ENCODE assay signal across 15 cellular contexts in the genomic region with DNA sequence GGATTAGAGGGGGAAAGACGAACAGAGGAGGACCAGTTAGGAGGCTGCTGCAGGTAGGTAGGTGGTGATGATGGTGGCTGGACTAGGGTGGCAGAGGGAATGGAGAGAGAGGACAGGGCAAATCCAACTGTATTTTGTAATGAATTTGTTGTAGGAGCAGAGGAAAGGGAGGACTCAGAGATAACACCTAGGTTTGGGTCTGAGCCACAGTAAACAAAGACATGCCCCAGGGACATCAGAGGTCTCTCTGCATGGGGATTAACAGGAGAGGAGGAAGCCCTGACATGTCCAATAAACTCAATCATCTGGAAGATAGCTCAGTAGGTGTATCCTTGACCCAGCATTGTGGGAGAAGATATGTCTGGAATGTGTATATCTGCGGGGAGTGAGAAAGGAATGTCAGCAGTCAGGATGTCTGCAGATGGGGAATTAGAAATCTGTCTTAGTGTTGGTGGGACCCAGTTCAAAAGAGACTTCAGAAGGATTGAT. TPM values are rescaled to one million over a fixed set of nuclear protein-coding genes. Genes with fewer than 3 reads are reported as not detected.
DNase-seq lines count a peak whose midpoint lies in the region; ATAC-seq and TF ChIP-seq lines count a peak whose summit lies in the region.
"Had no signal": no experiment of that assay in that cellular context is flagged by ENCODE, and none has a peak within 500 bp of the region (broad histone marks: within the 10 kb centered on the region; RNA-seq: fewer than 3 reads in every experiment).

No MANE protein-coding gene starts in this region.

- H3K4me3 ChIP-seq in RWPE2 (ENCODE audit: severe bottlenecking): no peak overlapping the region
- H3K4me3 ChIP-seq in CD8-positive, alpha-beta T cell (ENCODE audit: low read depth, low read length): no peak overlapping the region
- H3K4me3 ChIP-seq: coronary artery, esophagus muscularis mucosa, pancreas, tibial nerve had no signal

- H3K4me3 Mint-ChIP-seq in CD8-positive, alpha-beta T cell: no peak overlapping the region

- TF ChIP-seq CTCF in RWPE2 (IDR thresholded peaks at IDR 0.05; ENCODE audit: poor library complexity, severe bottlenecking): no peak
- TF ChIP-seq CTCF in CD8-positive, alpha-beta T cell (IDR thresholded peaks at IDR 0.05): no peak

- no peak overlapping the region for H3K27ac Mint-ChIP-seq in CD8-positive, alpha-beta T cell

- H3K4me1 Mint-ChIP-seq in CD8-positive, alpha-beta T cell (ENCODE audit: low read depth): peaks cover 26% of the 10 kb centered on the region

- no peaks in the 10 kb centered on the region for H3K27me3 Mint-ChIP-seq in CD8-positive, alpha-beta T cell (ENCODE audit: low read depth)

- peak overlapping the region; percentile 70 for H3K27ac ChIP-seq in RWPE2 (ENCODE audit: poor library complexity, severe bottlenecking)
- H3K27ac ChIP-seq in CD8-positive, alpha-beta T cell (ENCODE audit: low read depth, low read length): no peak overlapping the region
- H3K27ac ChIP-seq: coronary artery, esophagus muscularis mucosa, KMS-11, pancreas, tibial nerve had no signal

- peaks cover 45% of the 10 kb centered on the region for H3K4me1 ChIP-seq in RWPE2 (ENCODE audit: insufficient read depth, poor library complexity, severe bottlenecking)
- peaks cover 32% of the 10 kb centered on the region for H3K4me1 ChIP-seq in CD8-positive, alpha-beta T cell (ENCODE audit: insufficient read depth, low read length)

- H3K36me3 Mint-ChIP-seq in CD8-positive, alpha-beta T cell: peaks cover 2% of the 10 kb centered on the region

- ATAC-seq in RWPE2 (ENCODE audit: low read depth): peak; percentile 85
- ATAC-seq in GM19023 (IDR thresholded peaks at IDR 0.05; ENCODE audit: unreplicated experiment): no peak
- ATAC-seq in GM19395 (IDR thresholded peaks at IDR 0.05; ENCODE audit: unreplicated experiment): no peak
- no peak for ATAC-seq in CD8-positive, alpha-beta T cell
- ATAC-seq: activated CD4-positive, CD25-positive, alpha-beta regulatory T cell treated with anti-CD3 and anti-CD28 coated beads, Interleukin-2, amount 50 U/mL, for 24 hours; pancreas had no signal

- CTCF ChIA-PET in CD8-positive, alpha-beta T cell (lab: Charles Lee): interaction anchor here (1.5 to 18.8 kb wide), 11 partner anchors 10 to 73 kb away, joined by 6 to 500 read pairs (median 70); partner anchors contain the start of genes RAPGEF3 and RPAP3

- H3K27me3 ChIP-seq in RWPE2 (ENCODE audit: insufficient read depth, poor library complexity, severe bottlenecking): no peaks in the 10 kb centered on the region
- H3K27me3 ChIP-seq in CD8-positive, alpha-beta T cell (ENCODE audit: insufficient read depth, low read length): no peaks in the 10 kb centered on the region
- H3K27me3 ChIP-seq: esophagus muscularis mucosa, pancreas, tibial nerve had no signal

- no peaks in the 10 kb centered on the region for H3K36me3 ChIP-seq in RWPE2 (ENCODE audit: low read depth)
- H3K36me3 ChIP-seq in CD8-positive, alpha-beta T cell (ENCODE audit: insufficient read depth, low read length): no peaks in the 10 kb centered on the region
- H3K36me3 ChIP-seq: esophagus muscularis mucosa, pancreas, tibial nerve had no signal

- POLR2A ChIA-PET in CD8-positive, alpha-beta T cell (lab: Charles Lee): interaction anchor here (0.6 to 3.1 kb wide), 3 partner anchors 12 to 214 kb away, joined by 3 to 16 read pairs (median 13); partner anchors contain the start of gene RAPGEF3

- no peaks in the 10 kb centered on the region for H3K9me3 Mint-ChIP-seq in CD8-positive, alpha-beta T cell

- intact Hi-C loops in CD8-positive, alpha-beta T cell (cut with DNase I, micrococcal nuclease): loop anchor here in 1 of 2 experiments (5.0 kb wide), 1 partner anchor 116 kb away; no protein-coding TSS in a partner anchor

- H3K9me3 ChIP-seq in RWPE2 (ENCODE audit: severe bottlenecking): no peaks in the 10 kb centered on the region
- no peaks in the 10 kb centered on the region for H3K9me3 ChIP-seq in CD8-positive, alpha-beta T cell (ENCODE audit: low read length)
- H3K9me3 ChIP-seq: esophagus muscularis mucosa, pancreas, tibial nerve had no signal

- DNase-seq in A172 (ENCODE audit: low spot score) (peak; percentile 79), HS-5 (ENCODE audit: low read depth) (peak; percentile 57), RWPE2 (ENCODE audit: low spot score) (no peak), iris pigment epithelial cell (ENCODE audit: low read depth) (peak; percentile 48), iPS-NIHi7 (ENCODE audit: extremely low spot score) (no peak)
- DNase-seq in CD8-positive, alpha-beta T cell: no peak
- DNase-seq: pancreas had no signal

RNA-seq across cellular contexts. Expression of gene SLC48A1, which starts 4.7 kb away (rescaled TPM):
- total RNA-seq in A172 (2014; rRNA removed; shearing (Covaris generic)): 4.3 and 10.0 TPM in 2 replicates
- total RNA-seq in CD8-positive, alpha-beta T cell: 1 to 10 TPM; 4.3 to 5.5 TPM

RNA-seq across cellular contexts. Expression of gene RAPGEF3, which starts 9.7 kb away (rescaled TPM):
- total RNA-seq in A172 (2014; rRNA removed; shearing (Covaris generic)): 1.3 and 1.4 TPM in 2 replicates
- under 1 TPM; 0.14 to 0.25 TPM for total RNA-seq in CD8-positive, alpha-beta T cell

RNA-seq across cellular contexts. Expression of gene ENDOU, which starts 43.1 kb away (rescaled TPM):
- not detected in 2 replicates for total RNA-seq in A172 (2014; rRNA removed; shearing (Covaris generic))
- under 1 TPM in 1 of 2 experiments, not detected in 1; 0.22 TPM for total RNA-seq in CD8-positive, alpha-beta T cell
- total RNA-seq: mononuclear cell had no signal

RNA-seq across cellular contexts. Expression of gene HDAC7, which starts 51.3 kb away (rescaled TPM):
- total RNA-seq in A172 (2014; rRNA removed; shearing (Covaris generic)): 24.4 and 29.4 TPM in 2 replicates
- total RNA-seq in CD8-positive, alpha-beta T cell: 10 to 100 TPM; 87.3 to 91.4 TPM

Comparison
In these comparisons a context has a peak if more than half of its experiments do, and no peak if none do; other contexts are left out.
1. DNase-seq: peak in A172 (single experiment), HS-5 (single experiment) and iris pigment epithelial cell (single experiment); none in RWPE2 (single experiment), iPS-NIHi7 (single experiment) and CD8-positive, alpha-beta T cell (0 of 7).